Comparison of ENCODE assay signal across 18 cellular contexts in the genomic region with DNA sequence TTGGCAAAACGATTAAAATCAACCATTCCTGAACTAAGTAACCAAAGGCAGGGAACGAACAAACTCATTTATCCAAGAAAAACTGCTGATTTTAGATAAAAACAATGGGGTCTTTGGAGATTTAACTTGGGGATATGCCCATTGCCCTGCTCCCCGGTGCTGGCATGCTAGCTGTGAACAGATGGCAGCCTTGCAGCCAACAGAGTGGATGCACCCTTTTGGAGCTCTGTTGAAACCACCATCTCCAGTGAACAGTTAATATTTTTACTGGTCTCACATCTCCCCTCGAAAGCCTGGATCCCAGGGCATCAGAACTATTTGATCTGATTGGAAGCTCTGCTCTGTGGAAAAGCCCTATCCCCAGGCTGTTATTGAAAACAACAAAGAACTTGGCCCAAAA.
A peak's percentile ranks its signal among the peaks of the same experiment; 100 is the strongest.
DNase-seq lines count a peak whose midpoint lies in the region; TF ChIP-seq lines count a peak whose summit lies in the region.
"Had no signal": no experiment of that assay in that cellular context is flagged by ENCODE, and none has a peak within 500 bp of the region (broad histone marks: within the 10 kb centered on the region; RNA-seq: fewer than 3 reads in every experiment).

No MANE protein-coding gene starts in this region.

- H3K4me3 Mint-ChIP-seq in progenitor cell of endocrine pancreas (ENCODE audit: low read depth) = no peak overlapping the region
- H3K4me3 Mint-ChIP-seq: B cell; CD14-positive monocyte; CD4-positive, alpha-beta T cell; CD8-positive, alpha-beta memory T cell had no signal

- DNase-seq in DMS 273 (lab: John Stamatoyannopoulos, UW; ENCODE audit: unreplicated experiment) (peak; percentile 51), DMS 273 treated with DMSO at 0.1 percent for 48 hours (lab: John Stamatoyannopoulos, UW) (no peak), NCI-H446 (lab: John Stamatoyannopoulos, UW) (peak; percentile 21 to 83), cerebellar cortex (ENCODE audit: low spot score) (peak; percentile 56), progenitor cell of endocrine pancreas (ENCODE audit: low spot score, unreplicated experiment) (no peak), NCI-H1048 (lab: John Stamatoyannopoulos, UW) (no peak), nucleus accumbens (lab: John Stamatoyannopoulos, UW) (no peak)
- no peak for DNase-seq in central memory CD4-positive, alpha-beta T cell
- DNase-seq: CD4-positive, alpha-beta T cell; CD8-positive, alpha-beta memory T cell; DMS153; DND-41; GDM1; GM23248; H7; HCEC 1CT had no signal

- H3K36me3 Mint-ChIP-seq in progenitor cell of endocrine pancreas (ENCODE audit: insufficient read depth) = peaks cover 5% of the 10 kb centered on the region
- H3K36me3 Mint-ChIP-seq: CD14-positive monocyte; CD8-positive, alpha-beta memory T cell had no signal

- H3K4me1 Mint-ChIP-seq in progenitor cell of endocrine pancreas (ENCODE audit: low read depth) = peaks cover 16% of the 10 kb centered on the region
- H3K4me1 Mint-ChIP-seq: B cell; CD8-positive, alpha-beta memory T cell had no signal

- no peaks in the 10 kb centered on the region for H3K27me3 Mint-ChIP-seq in progenitor cell of endocrine pancreas

- H3K27ac Mint-ChIP-seq in progenitor cell of endocrine pancreas = peak overlapping the region; percentile 29
- H3K27ac Mint-ChIP-seq: B cell; CD4-positive, alpha-beta T cell; CD8-positive, alpha-beta memory T cell had no signal

- H3K9me3 Mint-ChIP-seq in progenitor cell of endocrine pancreas (ENCODE audit: low read depth) = peaks cover 17% of the 10 kb centered on the region

- TF ChIP-seq CTCF in progenitor cell of endocrine pancreas (IDR thresholded peaks at IDR 0.05; ENCODE audit: unreplicated experiment) = no peak

Comparison
In these comparisons a context has a peak if more than half of its experiments do, and no peak if none do; other contexts are left out.
1. DNase-seq: peak in DMS 273 (single experiment), NCI-H446 (2 of 2) and cerebellar cortex (single experiment); none in DMS 273 treated with DMSO at 0.1 percent for 48 hours (single experiment), progenitor cell of endocrine pancreas (single experiment), central memory CD4-positive, alpha-beta T cell (single experiment), NCI-H1048 (single experiment) and nucleus accumbens (0 of 56).